Comparison of ENCODE assay signal across 1 cellular context in the genomic region with DNA sequence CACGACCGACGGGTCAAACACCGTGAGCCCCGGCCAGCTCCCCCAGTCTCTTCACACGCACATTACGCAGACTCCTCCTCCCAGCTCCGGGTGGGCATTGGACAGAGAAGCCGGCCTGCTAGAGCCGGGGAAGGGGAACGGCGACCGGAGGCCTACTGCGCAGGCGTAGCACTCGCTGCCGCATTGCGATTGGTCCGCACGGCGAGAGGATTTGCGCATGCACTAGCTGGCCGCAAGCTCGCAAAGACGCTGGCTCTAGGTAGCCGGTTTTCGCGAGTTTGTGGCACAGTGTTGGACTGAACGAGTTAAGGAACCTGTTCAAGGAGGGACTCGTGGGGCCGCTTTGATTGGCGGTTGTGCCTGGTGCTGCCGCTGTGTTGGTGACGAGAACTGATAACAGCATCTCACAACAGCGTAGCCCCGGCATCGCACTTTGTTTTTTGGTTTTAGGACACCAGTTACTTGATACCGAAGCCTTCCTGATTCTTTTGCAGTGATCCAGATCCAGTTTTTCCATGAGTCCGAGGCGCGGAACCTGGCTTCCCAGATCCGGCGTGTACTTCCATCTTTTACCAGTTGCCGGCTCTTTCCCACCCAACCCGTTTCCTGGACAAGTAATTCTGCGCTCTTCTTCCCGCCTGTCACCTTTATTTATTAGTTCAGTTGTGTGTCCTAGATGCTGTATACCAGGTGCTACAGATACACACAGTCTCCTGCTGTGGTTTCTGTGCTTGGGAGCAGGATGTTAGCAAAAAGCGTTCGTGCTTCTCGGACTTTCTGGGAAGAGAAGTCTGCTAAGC.
A peak's percentile ranks its signal among the peaks of the same experiment; 100 is the strongest.
TF ChIP-seq lines count a peak whose summit lies in the region.

A gene (minus strand): TSS at position 139 of the 800 bp plus-strand sequence. CDS start 185 bp downstream, outside the sequence.

TF ChIP-seq in HepG2, 621 proteins besides CTCF, POLR2A, EP300 and RAD21 (continued from another document):
- TF ChIP-seq, protein P1, sequence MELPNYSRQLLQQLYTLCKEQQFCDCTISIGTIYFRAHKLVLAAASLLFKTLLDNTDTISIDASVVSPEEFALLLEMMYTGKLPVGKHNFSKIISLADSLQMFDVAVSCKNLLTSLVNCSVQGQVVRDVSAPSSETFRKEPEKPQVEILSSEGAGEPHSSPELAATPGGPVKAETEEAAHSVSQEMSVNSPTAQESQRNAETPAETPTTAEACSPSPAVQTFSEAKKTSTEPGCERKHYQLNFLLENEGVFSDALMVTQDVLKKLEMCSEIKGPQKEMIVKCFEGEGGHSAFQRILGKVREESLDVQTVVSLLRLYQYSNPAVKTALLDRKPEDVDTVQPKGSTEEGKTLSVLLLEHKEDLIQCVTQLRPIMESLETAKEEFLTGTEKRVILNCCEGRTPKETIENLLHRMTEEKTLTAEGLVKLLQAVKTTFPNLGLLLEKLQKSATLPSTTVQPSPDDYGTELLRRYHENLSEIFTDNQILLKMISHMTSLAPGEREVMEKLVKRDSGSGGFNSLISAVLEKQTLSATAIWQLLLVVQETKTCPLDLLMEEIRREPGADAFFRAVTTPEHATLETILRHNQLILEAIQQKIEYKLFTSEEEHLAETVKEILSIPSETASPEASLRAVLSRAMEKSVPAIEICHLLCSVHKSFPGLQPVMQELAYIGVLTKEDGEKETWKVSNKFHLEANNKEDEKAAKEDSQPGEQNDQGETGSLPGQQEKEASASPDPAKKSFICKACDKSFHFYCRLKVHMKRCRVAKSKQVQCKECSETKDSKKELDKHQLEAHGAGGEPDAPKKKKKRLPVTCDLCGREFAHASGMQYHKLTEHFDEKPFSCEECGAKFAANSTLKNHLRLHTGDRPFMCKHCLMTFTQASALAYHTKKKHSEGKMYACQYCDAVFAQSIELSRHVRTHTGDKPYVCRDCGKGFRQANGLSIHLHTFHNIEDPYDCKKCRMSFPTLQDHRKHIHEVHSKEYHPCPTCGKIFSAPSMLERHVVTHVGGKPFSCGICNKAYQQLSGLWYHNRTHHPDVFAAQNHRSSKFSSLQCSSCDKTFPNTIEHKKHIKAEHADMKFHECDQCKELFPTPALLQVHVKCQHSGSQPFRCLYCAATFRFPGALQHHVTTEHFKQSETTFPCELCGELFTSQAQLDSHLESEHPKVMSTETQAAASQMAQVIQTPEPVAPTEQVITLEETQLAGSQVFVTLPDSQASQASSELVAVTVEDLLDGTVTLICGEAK (IDR thresholded peaks at IDR 0.05): no peak
- TF ChIP-seq, protein P1 (CRISPR knock-in tag; IDR thresholded peaks at IDR 0.05): no peak
- TF ChIP-seq ZBTB20 (CRISPR knock-in tag; IDR thresholded peaks at IDR 0.05; ENCODE audit: borderline replicate concordance, low read depth) (peak; percentile 59; the same call in 1 of the 2 replicates), U2AF1 (optimal IDR thresholded peaks at IDR 0.05; ENCODE audit: low read depth, low read length) (no peak), PHF21A (CRISPR knock-in tag; IDR thresholded peaks at IDR 0.05) (peak; percentile 75), POLR2AphosphoS5 (IDR thresholded peaks at IDR 0.05; ENCODE audit: low read depth, low read length) (peak; percentile 79), NCOA1 (CRISPR knock-in tag; IDR thresholded peaks at IDR 0.05) (no peak), RBFOX2 (IDR thresholded peaks at IDR 0.05; ENCODE audit: low read depth, low read length) (peak; percentile 77), MXI1 (IDR thresholded peaks at IDR 0.05; ENCODE audit: borderline replicate concordance, low read depth, low read length) (peak; percentile 23; the same call in 1 of the 3 replicates), JUND (CRISPR knock-in tag; IDR thresholded peaks at IDR 0.05) (no peak), ZNF331 (CRISPR knock-in tag; IDR thresholded peaks at IDR 0.05) (0 out of 2 replicates have a peak, but pooled peaks have one; percentile 20), ASH2L (IDR thresholded peaks at IDR 0.05; ENCODE audit: insufficient read length, low read depth, low read length) (peak; percentile 83), FOXJ3 (CRISPR knock-in tag; IDR thresholded peaks at IDR 0.05; ENCODE audit: borderline replicate concordance) (no peak), GABPB1 (CRISPR knock-in tag; IDR thresholded peaks at IDR 0.05) (peak; percentile 52; the same call in 1 of the 2 replicates), ZNF891 (CRISPR knock-in tag; IDR thresholded peaks at IDR 0.05) (peak; percentile 25; the same call in 1 of the 2 replicates), TARDBP (CRISPR knock-in tag; IDR thresholded peaks at IDR 0.05) (0 out of 2 replicates have a peak, but pooled peaks have one; percentile 25)
- TF ChIP-seq, protein P2, sequence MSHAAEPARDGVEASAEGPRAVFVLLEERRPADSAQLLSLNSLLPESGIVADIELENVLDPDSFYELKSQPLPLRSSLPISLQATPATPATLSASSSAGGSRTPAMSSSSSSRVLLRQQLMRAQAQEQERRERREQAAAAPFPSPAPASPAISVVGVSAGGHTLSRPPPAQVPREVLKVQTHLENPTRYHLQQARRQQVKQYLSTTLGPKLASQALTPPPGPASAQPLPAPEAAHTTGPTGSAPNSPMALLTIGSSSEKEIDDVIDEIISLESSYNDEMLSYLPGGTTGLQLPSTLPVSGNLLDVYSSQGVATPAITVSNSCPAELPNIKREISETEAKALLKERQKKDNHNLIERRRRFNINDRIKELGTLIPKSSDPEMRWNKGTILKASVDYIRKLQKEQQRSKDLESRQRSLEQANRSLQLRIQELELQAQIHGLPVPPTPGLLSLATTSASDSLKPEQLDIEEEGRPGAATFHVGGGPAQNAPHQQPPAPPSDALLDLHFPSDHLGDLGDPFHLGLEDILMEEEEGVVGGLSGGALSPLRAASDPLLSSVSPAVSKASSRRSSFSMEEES (CRISPR knock-in tag; IDR thresholded peaks at IDR 0.05): 0 out of 2 replicates have a peak, but pooled peaks have one; percentile 17
- TF ChIP-seq, protein P3, sequence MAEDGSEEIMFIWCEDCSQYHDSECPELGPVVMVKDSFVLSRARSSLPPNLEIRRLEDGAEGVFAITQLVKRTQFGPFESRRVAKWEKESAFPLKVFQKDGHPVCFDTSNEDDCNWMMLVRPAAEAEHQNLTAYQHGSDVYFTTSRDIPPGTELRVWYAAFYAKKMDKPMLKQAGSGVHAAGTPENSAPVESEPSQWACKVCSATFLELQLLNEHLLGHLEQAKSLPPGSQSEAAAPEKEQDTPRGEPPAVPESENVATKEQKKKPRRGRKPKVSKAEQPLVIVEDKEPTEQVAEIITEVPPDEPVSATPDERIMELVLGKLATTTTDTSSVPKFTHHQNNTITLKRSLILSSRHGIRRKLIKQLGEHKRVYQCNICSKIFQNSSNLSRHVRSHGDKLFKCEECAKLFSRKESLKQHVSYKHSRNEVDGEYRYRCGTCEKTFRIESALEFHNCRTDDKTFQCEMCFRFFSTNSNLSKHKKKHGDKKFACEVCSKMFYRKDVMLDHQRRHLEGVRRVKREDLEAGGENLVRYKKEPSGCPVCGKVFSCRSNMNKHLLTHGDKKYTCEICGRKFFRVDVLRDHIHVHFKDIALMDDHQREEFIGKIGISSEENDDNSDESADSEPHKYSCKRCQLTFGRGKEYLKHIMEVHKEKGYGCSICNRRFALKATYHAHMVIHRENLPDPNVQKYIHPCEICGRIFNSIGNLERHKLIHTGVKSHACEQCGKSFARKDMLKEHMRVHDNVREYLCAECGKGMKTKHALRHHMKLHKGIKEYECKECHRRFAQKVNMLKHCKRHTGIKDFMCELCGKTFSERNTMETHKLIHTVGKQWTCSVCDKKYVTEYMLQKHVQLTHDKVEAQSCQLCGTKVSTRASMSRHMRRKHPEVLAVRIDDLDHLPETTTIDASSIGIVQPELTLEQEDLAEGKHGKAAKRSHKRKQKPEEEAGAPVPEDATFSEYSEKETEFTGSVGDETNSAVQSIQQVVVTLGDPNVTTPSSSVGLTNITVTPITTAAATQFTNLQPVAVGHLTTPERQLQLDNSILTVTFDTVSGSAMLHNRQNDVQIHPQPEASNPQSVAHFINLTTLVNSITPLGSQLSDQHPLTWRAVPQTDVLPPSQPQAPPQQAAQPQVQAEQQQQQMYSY (CRISPR knock-in tag; IDR thresholded peaks at IDR 0.05): peak; percentile 99
- TF ChIP-seq, protein P4, sequence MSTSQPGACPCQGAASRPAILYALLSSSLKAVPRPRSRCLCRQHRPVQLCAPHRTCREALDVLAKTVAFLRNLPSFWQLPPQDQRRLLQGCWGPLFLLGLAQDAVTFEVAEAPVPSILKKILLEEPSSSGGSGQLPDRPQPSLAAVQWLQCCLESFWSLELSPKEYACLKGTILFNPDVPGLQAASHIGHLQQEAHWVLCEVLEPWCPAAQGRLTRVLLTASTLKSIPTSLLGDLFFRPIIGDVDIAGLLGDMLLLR (CRISPR knock-in tag; IDR thresholded peaks at IDR 0.05): peak; percentile 12; the same call in 1 of the 2 replicates
